Comparison of ENCODE assay signal across 8 cellular contexts in genomic region chr16:30535777-30536190, GRCh38. TPM values are rescaled to one million over a fixed set of nuclear protein-coding genes. Genes with fewer than 3 reads are reported as not detected.
DNase-seq lines count a peak whose midpoint lies in the region; ATAC-seq and TF ChIP-seq lines count a peak whose summit lies in the region.

No MANE protein-coding gene starts in this region.

- POLR2A ChIA-PET in A673 (lab: Charles Lee; ENCODE audit: low non-redundant PET) = no interaction called here
- POLR2A ChIA-PET in activated naive CD8-positive, alpha-beta T cell treated with anti-CD3 and anti-CD28 coated beads, Interleukin-2, amount 10 ng/mL, durations not matched to agents 7 days and 5 days (lab: Charles Lee) = interaction anchor here (0.6 to 5.5 kb wide), 24 partner anchors 8 to 123 kb away, joined by 3 to 131 read pairs (median 10); partner anchors contain the start of genes DCTPP1, FBRS, ZNF688 and ZNF689

- TF ChIP-seq CTCF in A673 (conservative IDR thresholded peaks at IDR 0.05; ENCODE audit: low read depth, low read length) = peak; percentile 59
- TF ChIP-seq CTCF in prostate gland (IDR thresholded peaks at IDR 0.05) = peak; percentile 35 to 88 (median 71)

- H3K4me1 Mint-ChIP-seq in activated naive CD8-positive, alpha-beta T cell treated with anti-CD3 and anti-CD28 coated beads, Interleukin-2, amount 10 ng/mL, durations not matched to agents 7 days and 5 days = peaks cover 21% of the 10 kb centered on the region

- H3K27me3 Mint-ChIP-seq in activated naive CD8-positive, alpha-beta T cell treated with anti-CD3 and anti-CD28 coated beads, Interleukin-2, amount 10 ng/mL, durations not matched to agents 7 days and 5 days = no peaks in the 10 kb centered on the region

- no TSS peak for BruUV-seq in A673 (replicated peaks; lab: Mats Ljungman, UMichigan)

- H3K36me3 Mint-ChIP-seq in activated naive CD8-positive, alpha-beta T cell treated with anti-CD3 and anti-CD28 coated beads, Interleukin-2, amount 10 ng/mL, durations not matched to agents 7 days and 5 days = peaks cover 11% of the 10 kb centered on the region

- peak; percentile 78 for DNase-seq in A673 (ENCODE audit: low spot score)
- DNase-seq in KBM-7 = peak; percentile 69
- DNase-seq in SK-N-DZ (ENCODE audit: low spot score) = peak; percentile 85
- DNase-seq in activated naive CD8-positive, alpha-beta T cell treated with anti-CD3 and anti-CD28 coated beads, Interleukin-2, amount 10 ng/mL, durations not matched to agents 7 days and 5 days = peak; percentile 73
- peak; percentile 81 for DNase-seq in left cardiac atrium
- DNase-seq in prostate gland (ENCODE audit: low spot score) = peak; percentile 78

- peak overlapping the region; percentile 99 for H3K27ac Mint-ChIP-seq in activated naive CD8-positive, alpha-beta T cell treated with anti-CD3 and anti-CD28 coated beads, Interleukin-2, amount 10 ng/mL, durations not matched to agents 7 days and 5 days

- H3K4me3 Mint-ChIP-seq in activated naive CD8-positive, alpha-beta T cell treated with anti-CD3 and anti-CD28 coated beads, Interleukin-2, amount 10 ng/mL, durations not matched to agents 7 days and 5 days = peak overlapping the region; percentile 96

- H3K4me3 ChIP-seq in A673 (ENCODE audit: low read depth, low read length, poor library complexity, severe bottlenecking) (peak overlapping the region; percentile 70), prostate gland (peak overlapping the region; percentile 51 to 57)

- H3K27me3 ChIP-seq in A673 (replicated peaks; ENCODE audit: insufficient read depth, low read depth, low read length, poor library complexity) (no peaks in the 10 kb centered on the region), prostate gland (replicated peaks; ENCODE audit: insufficient read depth) (no peaks in the 10 kb centered on the region)

- H3K27ac ChIP-seq in A673 (ENCODE audit: low read depth, low read length, poor library complexity, severe bottlenecking) (peak overlapping the region; percentile 93), prostate gland (peak overlapping the region; percentile 90 to 94)

- no peaks in the 10 kb centered on the region for H3K9me3 Mint-ChIP-seq in activated naive CD8-positive, alpha-beta T cell treated with anti-CD3 and anti-CD28 coated beads, Interleukin-2, amount 10 ng/mL, durations not matched to agents 7 days and 5 days

- H3K9me3 ChIP-seq in A673 (ENCODE audit: low read depth, low read length, poor library complexity, severe bottlenecking) (no peaks in the 10 kb centered on the region), prostate gland (no peaks in the 10 kb centered on the region)

- H3K36me3 ChIP-seq in A673 (ENCODE audit: insufficient read depth, low read length, poor library complexity, severe bottlenecking) (peaks cover 16% of the 10 kb centered on the region), prostate gland (no peaks in the 10 kb centered on the region)

- ATAC-seq in GM18498 (IDR thresholded peaks at IDR 0.05; ENCODE audit: unreplicated experiment) = peak; percentile 49
- ATAC-seq in activated naive CD8-positive, alpha-beta T cell treated with anti-CD3 and anti-CD28 coated beads, Interleukin-2, amount 10 ng/mL, durations not matched to agents 7 days and 5 days (ENCODE audit: low read depth) = peak; percentile 69
- peak; percentile 63 to 80 for ATAC-seq in left cardiac atrium
- ATAC-seq in GM18517 (IDR thresholded peaks at IDR 0.05; ENCODE audit: unreplicated experiment) = no peak

- in situ Hi-C loops in KBM-7 (cut with MboI; ENCODE audit: low pct_unique_long_range_greater_than_20kb, low sequenced_read_pairs) = no loop called here

- CTCF ChIA-PET in A673 (lab: Charles Lee) = interaction anchor here (0.5 to 1.0 kb wide), 5 partner anchors 9 to 106 kb away, joined by 3 to 5 read pairs (median 3); partner anchors contain the start of genes DCTPP1 and ZNF688

- peaks cover 9% of the 10 kb centered on the region for H3K4me1 ChIP-seq in A673 (ENCODE audit: insufficient read depth, low read length, poor library complexity, severe bottlenecking)
- peaks cover 10% of the 10 kb centered on the region for H3K4me1 ChIP-seq in prostate gland (replicated peaks)

- peak; percentile 18 for TF ChIP-seq POLR2A in prostate gland (IDR thresholded peaks at IDR 0.05)

- 27% methylated on average over 12 of the region's 12 CpGs for WGBS in prostate gland

- intact Hi-C loops in A673 (cut with micrococcal nuclease; ENCODE audit: unreplicated experiment) (loop anchor here (1.0 kb wide), 1 partner anchor 23 kb away; the partner anchor contains the start of gene ZNF764), left cardiac atrium (cut with DNase I) (loop anchor here in 1 of 2 donors (2.0 kb wide), 1 partner anchor 23 kb away; the partner anchor contains the start of gene ZNF764), prostate gland (cut with DNase I) (loop anchor here (2.0 kb wide), 1 partner anchor 23 kb away; the partner anchor contains the start of gene ZNF764)

RNA-seq across cellular contexts. Expression of gene ZNF747, which starts 1.1 kb away (rescaled TPM):
- 10.6 and 12.7 TPM in 2 replicates for total RNA-seq in A673 (2021)
- 16.9 and 17.1 TPM in 2 replicates for polyA plus RNA-seq in SK-N-DZ (2014; cell fraction: cytosol; rRNA removed)
- 8.8 and 9.3 TPM in 2 replicates for polyA plus RNA-seq in SK-N-DZ (2014; cell fraction: nucleus; rRNA removed)
- 10 to 100 TPM; 11.9 to 12.5 TPM for total RNA-seq in activated naive CD8-positive, alpha-beta T cell treated with anti-CD3 and anti-CD28 coated beads, Interleukin-2, amount 10 ng/mL, durations not matched to agents 7 days and 5 days
- 1 to 10 TPM; 8.0 to 8.2 TPM for total RNA-seq in left cardiac atrium
- 10 to 100 TPM; 15.8 to 22.6 TPM for total RNA-seq in prostate gland

RNA-seq across cellular contexts. Expression of gene ZNF768, which starts 9.4 kb away (rescaled TPM):
- 32.7 and 39.5 TPM in 2 replicates for total RNA-seq in A673 (2021)
- polyA plus RNA-seq in SK-N-DZ (2014; cell fraction: cytosol; rRNA removed) = 70.5 and 90.0 TPM in 2 replicates
- polyA plus RNA-seq in SK-N-DZ (2014; cell fraction: nucleus; rRNA removed) = 52.0 and 65.3 TPM in 2 replicates
- total RNA-seq in activated naive CD8-positive, alpha-beta T cell treated with anti-CD3 and anti-CD28 coated beads, Interleukin-2, amount 10 ng/mL, durations not matched to agents 7 days and 5 days = 1 to 10 TPM; 7.4 to 8.1 TPM
- 10 to 100 TPM; 46.4 to 55.5 TPM for total RNA-seq in left cardiac atrium
- total RNA-seq in prostate gland = 10 to 100 TPM; 46.5 to 61.1 TPM

RNA-seq across cellular contexts. Expression of gene ZNF764, which starts 22.4 kb away (rescaled TPM):
- total RNA-seq in A673 (2021) (15.2 and 17.7 TPM in 2 replicates), left cardiac atrium (1 to 10 TPM; 5.7 to 8.7 TPM), prostate gland (10 to 100 TPM; 15.7 to 22.5 TPM)
- polyA plus RNA-seq in SK-N-DZ (2014; cell fraction: cytosol; rRNA removed) = 18.1 and 19.4 TPM in 2 replicates
- 13.6 and 21.7 TPM in 2 replicates for polyA plus RNA-seq in SK-N-DZ (2014; cell fraction: nucleus; rRNA removed)
- total RNA-seq in activated naive CD8-positive, alpha-beta T cell treated with anti-CD3 and anti-CD28 coated beads, Interleukin-2, amount 10 ng/mL, durations not matched to agents 7 days and 5 days = 10 to 100 TPM; 20.9 to 23.3 TPM

RNA-seq across cellular contexts. Expression of gene ZNF688, which starts 35.7 kb away (rescaled TPM):
- total RNA-seq in A673 (2021) = 8.5 and 9.1 TPM in 2 replicates
- 13.2 and 13.5 TPM in 2 replicates for polyA plus RNA-seq in SK-N-DZ (2014; cell fraction: cytosol; rRNA removed)
- polyA plus RNA-seq in SK-N-DZ (2014; cell fraction: nucleus; rRNA removed) = 18.9 and 19.3 TPM in 2 replicates
- 10 to 100 TPM; 17.8 to 18.3 TPM for total RNA-seq in activated naive CD8-positive, alpha-beta T cell treated with anti-CD3 and anti-CD28 coated beads, Interleukin-2, amount 10 ng/mL, durations not matched to agents 7 days and 5 days
- total RNA-seq in left cardiac atrium = 10 to 100 TPM in 1 of 2 donors, 1 to 10 TPM in 1; 7.9 to 12.5 TPM
- 10 to 100 TPM; 20.4 to 21.5 TPM for total RNA-seq in prostate gland

RNA-seq across cellular contexts. Expression of gene ZNF785, which starts 49.7 kb away (rescaled TPM):
- total RNA-seq in A673 (2021) (21.4 and 23.2 TPM in 2 replicates), left cardiac atrium (1 to 10 TPM; 8.2 to 9.8 TPM), prostate gland (10 to 100 TPM; 16.9 to 18.9 TPM)
- 8.6 and 15.4 TPM in 2 replicates for polyA plus RNA-seq in SK-N-DZ (2014; cell fraction: cytosol; rRNA removed)
- 12.8 and 18.5 TPM in 2 replicates for polyA plus RNA-seq in SK-N-DZ (2014; cell fraction: nucleus; rRNA removed)
- 10 to 100 TPM; 22.3 to 24.8 TPM for total RNA-seq in activated naive CD8-positive, alpha-beta T cell treated with anti-CD3 and anti-CD28 coated beads, Interleukin-2, amount 10 ng/mL, durations not matched to agents 7 days and 5 days
